In the genomic region with DNA sequence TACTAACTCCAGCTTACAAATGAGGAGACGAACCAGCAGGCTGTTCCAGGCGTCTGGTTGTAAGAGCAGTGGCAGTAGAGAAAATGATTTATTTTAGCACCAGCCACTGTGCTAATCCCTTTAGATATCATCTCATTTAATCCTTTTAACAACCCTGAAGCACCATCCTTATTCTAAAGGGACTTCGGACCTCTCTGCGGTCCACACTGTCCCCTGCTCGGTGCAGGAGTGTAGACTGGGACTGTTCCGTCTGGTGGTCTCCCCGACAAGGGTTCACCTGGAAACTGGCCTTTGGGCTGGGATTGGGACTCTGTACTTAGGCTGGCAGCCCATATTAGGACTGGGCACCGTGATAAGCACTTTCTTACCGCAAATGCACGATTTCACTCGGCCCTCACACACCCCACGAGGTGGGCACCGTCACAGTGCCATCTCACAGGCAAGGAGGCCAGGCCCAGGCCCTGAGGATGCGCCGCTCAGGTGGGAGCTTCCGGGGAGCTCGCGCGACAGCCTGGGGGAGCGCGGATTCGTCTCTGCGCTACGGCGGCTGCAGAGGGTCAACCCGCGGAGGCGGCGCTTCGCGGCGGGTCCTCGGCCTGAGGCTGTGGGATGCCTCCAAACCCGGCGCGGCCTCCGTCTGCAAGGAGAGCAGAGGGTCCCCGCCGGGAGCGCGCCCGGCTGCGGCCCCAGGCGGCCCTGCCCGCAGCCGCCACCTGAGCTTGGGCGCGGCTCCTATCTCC, we compare ENCODE assay signal across 8 cellular contexts. TPM values are rescaled to one million over a fixed set of nuclear protein-coding genes. Genes with fewer than 3 reads are reported as not detected.
A peak's percentile ranks its signal among the peaks of the same experiment; 100 is the strongest.
DNase-seq lines count a peak whose midpoint lies in the region; ATAC-seq and TF ChIP-seq lines count a peak whose summit lies in the region.

No MANE protein-coding gene starts in this region.

- in situ Hi-C loops in GM13976 (cut with MboI; ENCODE audit: low sequenced_read_pairs, unreplicated experiment) = no loop called here

- ATAC-seq in HG02759 (IDR thresholded peaks at IDR 0.05; ENCODE audit: unreplicated experiment) = peak; percentile 92
- peak; percentile 91 for ATAC-seq in sciatic nerve

- DNase-seq in GM13976 (ENCODE audit: low spot score) (peak; percentile 88), NCI-H1417 treated with DMSO at 0.1 percent for 48 hours (lab: John Stamatoyannopoulos, UW) (peak; percentile 42), T-helper 22 cell (ENCODE audit: low read depth) (peak; percentile 76), astrocyte of the hippocampus (ENCODE audit: low read depth, low spot score) (peak; percentile 93), iPS DF 19.7 (ENCODE audit: low read depth, low spot score) (peak; percentile 45), sciatic nerve (ENCODE audit: low spot score) (peak; percentile 89), OCI-M2 (lab: John Stamatoyannopoulos, UW; ENCODE audit: unreplicated experiment) (no peak)

- intact Hi-C loops in sciatic nerve (cut with DNase I) = no loop called here

- TF ChIP-seq CTCF in GM13976 (IDR thresholded peaks at IDR 0.05; ENCODE audit: borderline replicate concordance, control extremely low read depth, extremely low read depth, insufficient read depth, missing control alignments) = no peak

RNA-seq across cellular contexts. Expression of a gene that starts 45.2 kb away (rescaled TPM):
- total RNA-seq in sciatic nerve = 251 TPM
